Comparison of ENCODE assay signal across 15 cellular contexts in the genomic region with DNA sequence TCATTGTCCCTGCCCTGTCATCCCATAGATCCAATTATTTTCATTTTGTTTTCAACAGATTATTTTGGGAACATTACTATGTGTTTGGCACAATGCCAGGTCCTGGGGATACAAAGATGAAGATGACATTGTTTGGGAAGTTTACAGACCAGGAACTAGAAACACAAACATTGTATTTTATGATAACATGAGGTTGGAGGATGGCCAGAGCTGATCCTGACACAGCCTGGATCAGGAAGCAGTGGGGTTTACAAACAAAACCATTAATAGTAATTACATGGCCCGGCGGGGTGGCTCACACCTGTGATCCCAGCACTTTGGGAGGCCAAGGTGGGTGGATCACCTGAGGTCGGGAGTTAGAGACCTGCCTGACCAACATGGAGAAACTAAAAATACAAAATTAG. TPM values are rescaled to one million over a fixed set of nuclear protein-coding genes. Genes with fewer than 3 reads are reported as not detected.
A peak's percentile ranks its signal among the peaks of the same experiment; 100 is the strongest.
DNase-seq lines count a peak whose midpoint lies in the region; ATAC-seq lines count a peak whose summit lies in the region.
"Had no signal": no experiment of that assay in that cellular context is flagged by ENCODE, and none has a peak within 500 bp of the region (broad histone marks: within the 10 kb centered on the region; RNA-seq: fewer than 3 reads in every experiment).

No MANE protein-coding gene starts in this region.

- peak; percentile 85 for DNase-seq in DMS53 (lab: John Stamatoyannopoulos, UW)
- DNase-seq in NCI-H2081 treated with DMSO at 0.1 percent for 48 hours (lab: John Stamatoyannopoulos, UW) = peak; percentile 78
- peak; percentile 22 for DNase-seq in cerebellar cortex (ENCODE audit: low spot score)
- DNase-seq in middle frontal gyrus (ENCODE audit: extremely low spot score, low spot score) = peak; percentile 39
- no peak for DNase-seq in SKM-1 treated with dmso at 0.1 percent for 144 hours (lab: John Stamatoyannopoulos, UW; ENCODE audit: unreplicated experiment)
- no peak for DNase-seq in ureter (ENCODE audit: low spot score)
- DNase-seq: activated B cell treated with CpG ODN at 0.5 μM for 24 hours; activated naive CD4-positive, alpha-beta T cell; DND-41; effector memory CD8-positive, alpha-beta T cell had no signal

- ATAC-seq in HG03108 (IDR thresholded peaks at IDR 0.05; ENCODE audit: unreplicated experiment) = no peak
- ATAC-seq in HG03139 (IDR thresholded peaks at IDR 0.05; ENCODE audit: unreplicated experiment) = no peak
- ATAC-seq: effector memory CD8-positive, alpha-beta T cell; gastroesophageal sphincter had no signal

RNA-seq across cellular contexts. Expression of gene CLRN2, which starts 29.9 kb away (rescaled TPM):
- total RNA-seq in ureter = not detected
- total RNA-seq: activated B cell treated with CpG ODN at 0.5 μM for 24 hours, gastroesophageal sphincter, progenitor cell of endocrine pancreas, thoracic aorta had no signal

RNA-seq across cellular contexts. Expression of gene LAP3, which starts 32.2 kb away (rescaled TPM):
- total RNA-seq in ureter = 59.6 TPM

RNA-seq across cellular contexts. Expression of gene QDPR, which starts 32.9 kb away (rescaled TPM):
- total RNA-seq in ureter = 36.1 TPM

Comparison
In these comparisons a context has a peak if more than half of its experiments do, and no peak if none do; other contexts are left out.
1. DNase-seq: peak in DMS53 (single experiment), NCI-H2081 treated with DMSO at 0.1 percent for 48 hours (single experiment), cerebellar cortex (single experiment) and middle frontal gyrus (single experiment); none in SKM-1 treated with dmso at 0.1 percent for 144 hours (single experiment) and ureter (single experiment).